ENCODE assay signal across 19 cellular contexts in the genomic region with DNA sequence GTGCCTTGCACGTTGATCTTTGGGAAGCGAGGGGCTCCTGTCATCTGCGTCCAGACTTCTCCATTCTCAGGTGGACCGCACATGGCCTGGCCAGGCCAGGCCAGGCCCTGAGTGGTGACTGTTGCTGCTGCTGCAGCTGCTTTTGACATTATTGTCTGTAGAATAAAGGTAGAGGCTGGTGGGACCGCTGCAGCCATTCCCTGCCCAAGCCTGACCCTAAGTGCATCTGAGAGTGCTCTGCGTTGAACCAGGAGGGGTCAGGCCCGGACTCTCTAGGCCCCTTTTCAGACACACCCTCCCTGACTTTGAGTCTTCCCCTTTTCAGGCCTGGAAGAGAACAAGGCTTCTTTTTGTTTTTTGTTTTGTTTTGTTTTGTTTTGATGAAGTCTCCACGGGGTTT. TPM values are rescaled to one million over a fixed set of nuclear protein-coding genes. Genes with fewer than 3 reads are reported as not detected.
DNase-seq lines count a peak whose midpoint lies in the region; ATAC-seq, FAIRE-seq and TF ChIP-seq lines count a peak whose summit lies in the region.
"Had no signal": no experiment of that assay in that cellular context is flagged by ENCODE, and none has a peak within 500 bp of the region (broad histone marks: within the 10 kb centered on the region; RNA-seq: fewer than 3 reads in every experiment).

No MANE protein-coding gene starts in this region.

- no peaks in the 10 kb centered on the region for H3K79me2 ChIP-seq in HepG2 (ENCODE audit: insufficient read depth, low read length)

- WGBS in HepG2 (ENCODE audit: low lambda C conversion rate), result 66% methylated on average over 3 of the region's 8 CpGs

- no peaks in the 10 kb centered on the region for H3K27me3 Mint-ChIP-seq in activated CD8-positive, alpha-beta memory T cell treated with anti-CD3 and anti-CD28 coated beads, Interleukin-2, amount 10 ng/mL, durations not matched to agents 7 days and 5 days
- H3K27me3 Mint-ChIP-seq: progenitor cell of endocrine pancreas; stimulated activated memory B cell treated with anti-CD40 and anti-IgM and Interleukin-4, amounts not matched to agents 10 μg/mL and 1 μg/mL and 100 μg/mL, for 72 hours had no signal

- CTCF ChIA-PET in Panc1 (lab: Charles Lee), result no interaction called here
- CTCF ChIA-PET in HepG2 (lab: Yijun Ruan, JAX; ENCODE audit: low intra/inter-chr PET ratio, low total read pairs), result no interaction called here
- CTCF ChIA-PET in activated CD8-positive, alpha-beta memory T cell treated with anti-CD3 and anti-CD28 coated beads, Interleukin-2, amount 10 ng/mL, durations not matched to agents 7 days and 5 days (lab: Charles Lee), result no interaction called here

- H3K36me3 Mint-ChIP-seq in activated CD8-positive, alpha-beta memory T cell treated with anti-CD3 and anti-CD28 coated beads, Interleukin-2, amount 10 ng/mL, durations not matched to agents 7 days and 5 days, result no peaks in the 10 kb centered on the region
- H3K36me3 Mint-ChIP-seq: stimulated activated memory B cell treated with anti-CD40 and anti-IgM and Interleukin-4, amounts not matched to agents 10 μg/mL and 1 μg/mL and 100 μg/mL, for 72 hours had no signal

- no peaks in the 10 kb centered on the region for H4K20me1 ChIP-seq in HepG2 (ENCODE audit: insufficient read depth, low read length)

- TF ChIP-seq POLR2A in HepG2 (IDR thresholded peaks at IDR 0.05; ENCODE audit: insufficient read depth in 1 of 2, low read depth in 2 of 2, low read length in 2 of 2), result no peak
- TF ChIP-seq POLR2A in gastrocnemius medialis (IDR thresholded peaks at IDR 0.05), result no peak

- 0 out of 2 replicates have a peak overlapping the region, but pooled peaks have one; percentile 1 for H3K27ac ChIP-seq in C4-2B
- H3K27ac ChIP-seq in Panc1 (ENCODE audit: low read length), result peak overlapping the region; percentile 70
- H3K27ac ChIP-seq in HepG2 (ENCODE audit: extremely low read length, insufficient read depth, low read length), result no peak overlapping the region
- peak overlapping the region in 3 of 4 donors; percentile 77 to 89 (median 82) for H3K27ac ChIP-seq in gastrocnemius medialis
- no peak overlapping the region for H3K27ac ChIP-seq in caudate nucleus (ENCODE audit: low read depth, low read length)

- H3K9me3 Mint-ChIP-seq in activated CD8-positive, alpha-beta memory T cell treated with anti-CD3 and anti-CD28 coated beads, Interleukin-2, amount 10 ng/mL, durations not matched to agents 7 days and 5 days (ENCODE audit: low read depth), result no peaks in the 10 kb centered on the region
- H3K9me3 Mint-ChIP-seq: stimulated activated memory B cell treated with anti-CD40 and anti-IgM and Interleukin-4, amounts not matched to agents 10 μg/mL and 1 μg/mL and 100 μg/mL, for 72 hours; T-helper 2 cell treated with Interferon-gamma antibody and Interleukin-4, amounts not matched to agents 5 μg/mL and 100 μg/mL, for 36 hours had no signal

- no peak for FAIRE-seq in HepG2 (lab: Jason Lieb, UNC)

- peaks cover 18% of the 10 kb centered on the region for H3K4me1 ChIP-seq in Panc1 (ENCODE audit: control insufficient read depth, insufficient read depth, low read length)
- peaks cover 53% of the 10 kb centered on the region for H3K4me1 ChIP-seq in HepG2 (ENCODE audit: insufficient read depth, low read length)
- peaks cover 21 to 29% of the 10 kb centered on the region in 2 donors for H3K4me1 ChIP-seq in gastrocnemius medialis

- H3K9ac ChIP-seq in HepG2 (ENCODE audit: insufficient read depth, low read depth, low read length), result no peak overlapping the region

- no peak overlapping the region for H3K4me2 ChIP-seq in HepG2 (ENCODE audit: low read depth, low read length)

- no peak overlapping the region for H2AFZ ChIP-seq in HepG2 (ENCODE audit: low read length)

- no peak overlapping the region for H3K4me3 Mint-ChIP-seq in activated CD8-positive, alpha-beta memory T cell treated with anti-CD3 and anti-CD28 coated beads, Interleukin-2, amount 10 ng/mL, durations not matched to agents 7 days and 5 days
- H3K4me3 Mint-ChIP-seq: stimulated activated memory B cell treated with anti-CD40 and anti-IgM and Interleukin-4, amounts not matched to agents 10 μg/mL and 1 μg/mL and 100 μg/mL, for 72 hours; T-helper 2 cell treated with Interferon-gamma antibody and Interleukin-4, amounts not matched to agents 5 μg/mL and 100 μg/mL, for 36 hours had no signal

- ATAC-seq in Panc1 (no peak), HepG2 (no peak), gastrocnemius medialis (no peak)
- no peak for ATAC-seq in activated CD8-positive, alpha-beta memory T cell treated with anti-CD3 and anti-CD28 coated beads, Interleukin-2, amount 10 ng/mL, durations not matched to agents 7 days and 5 days
- ATAC-seq: left lobe of liver; stimulated activated memory B cell treated with anti-CD40 and anti-IgM and Interleukin-4, amounts not matched to agents 10 μg/mL and 1 μg/mL and 100 μg/mL, for 72 hours had no signal

- no peak overlapping the region for H3K4me3 ChIP-seq in Panc1 (ENCODE audit: low read depth in 2 of 2, low read length in 2 of 2)
- H3K4me3 ChIP-seq in HepG2 (replicated peaks in 1 of 3; ENCODE audit: insufficient read depth in 1 of 3, low read depth in 2 of 3, low read length in 3 of 3), result no peak overlapping the region
- H3K4me3 ChIP-seq in gastrocnemius medialis, result no peak overlapping the region
- H3K4me3 ChIP-seq: adrenal gland, SJSA1 had no signal

- H3K36me3 ChIP-seq in Panc1 (ENCODE audit: control insufficient read depth, insufficient read depth, low read length), result no peaks in the 10 kb centered on the region
- no peaks in the 10 kb centered on the region for H3K36me3 ChIP-seq in HepG2 (replicated peaks in 1 of 2; ENCODE audit: control insufficient read depth in 1 of 2, insufficient read depth in 2 of 2, low read length in 2 of 2)
- H3K36me3 ChIP-seq in gastrocnemius medialis, result no peaks in the 10 kb centered on the region
- H3K36me3 ChIP-seq: adrenal gland, SJSA1 had no signal

- TF ChIP-seq EP300 in HepG2 (IDR thresholded peaks at IDR 0.05; ENCODE audit: low read depth in 2 of 2, low read length in 2 of 2), result no peak
- TF ChIP-seq EP300 in HepG2 (CRISPR knock-in tag; IDR thresholded peaks at IDR 0.05; ENCODE audit: borderline replicate concordance), result no peak

- H3K27ac Mint-ChIP-seq in activated CD8-positive, alpha-beta memory T cell treated with anti-CD3 and anti-CD28 coated beads, Interleukin-2, amount 10 ng/mL, durations not matched to agents 7 days and 5 days, result no peak overlapping the region
- H3K27ac Mint-ChIP-seq: progenitor cell of endocrine pancreas; stimulated activated memory B cell treated with anti-CD40 and anti-IgM and Interleukin-4, amounts not matched to agents 10 μg/mL and 1 μg/mL and 100 μg/mL, for 72 hours; T-helper 2 cell treated with Interferon-gamma antibody and Interleukin-4, amounts not matched to agents 5 μg/mL and 100 μg/mL, for 36 hours had no signal

- TF ChIP-seq CTCF in C4-2B (conservative IDR thresholded peaks at IDR 0.05), result no peak
- no peak for TF ChIP-seq CTCF in Panc1 (IDR thresholded peaks at IDR 0.05)
- no peak for TF ChIP-seq CTCF in HepG2 (CRISPR knock-in tag; IDR thresholded peaks at IDR 0.05)
- TF ChIP-seq CTCF in gastrocnemius medialis (IDR thresholded peaks at IDR 0.05 in 4 of 5, conservative IDR thresholded peaks at IDR 0.05 in 1 of 5), result no peak

- H3K27me3 ChIP-seq in Panc1 (ENCODE audit: control insufficient read depth, insufficient read depth, low read length) (no peaks in the 10 kb centered on the region), HepG2 (ENCODE audit: control insufficient read depth in 1 of 2, insufficient read depth in 2 of 2, low read length in 2 of 2) (no peaks in the 10 kb centered on the region), gastrocnemius medialis (no peaks in the 10 kb centered on the region)
- H3K27me3 ChIP-seq: adrenal gland, SJSA1 had no signal

- POLR2A ChIA-PET in Panc1 (lab: Charles Lee) (no interaction called here), HepG2 (lab: Yijun Ruan, JAX) (no interaction called here)

- in situ Hi-C loops in Panc1 (cut with HindIII; ENCODE audit: low pct_unique_long_range_greater_than_20kb, low sequenced_read_pairs), result no loop called here
- in situ Hi-C loops in HepG2 (cut with HindIII; ENCODE audit: extremely low pct_ligation_motif_present, low pct_unique_long_range_greater_than_20kb), result no loop called here
- in situ Hi-C loops in gastrocnemius medialis (cut with MboI; ENCODE audit: low sequenced_read_pairs in 4 of 4), result no loop called here

- no peak for TF ChIP-seq RAD21 in HepG2 (CRISPR knock-in tag; IDR thresholded peaks at IDR 0.05)

- H3K9me3 ChIP-seq in Panc1 (ENCODE audit: control insufficient read depth, insufficient read depth, low read depth, low read length), result no peaks in the 10 kb centered on the region
- H3K9me3 ChIP-seq in HepG2 (ENCODE audit: low read length), result no peaks in the 10 kb centered on the region
- H3K9me3 ChIP-seq in gastrocnemius medialis, result no peaks in the 10 kb centered on the region
- H3K9me3 ChIP-seq: adrenal gland, SJSA1 had no signal

- DNase-seq in Panc1 (ENCODE audit: low read depth, low spot score) (no peak), HepG2 (ENCODE audit: low spot score) (no peak), gastrocnemius medialis (no peak), RKO (ENCODE audit: low spot score) (no peak), caudate nucleus (lab: John Stamatoyannopoulos, UW) (no peak), NCI-H774 (lab: John Stamatoyannopoulos, UW) (no peak)
- no peak for DNase-seq in activated CD8-positive, alpha-beta memory T cell treated with anti-CD3 and anti-CD28 coated beads, Interleukin-2, amount 10 ng/mL, durations not matched to agents 7 days and 5 days
- DNase-seq: activated CD4-positive, alpha-beta T cell treated with anti-CD3 and anti-CD28 coated beads for 1 hour; adrenal gland; cerebellar nuclear complex; COR-L47; NCI-H1694 treated with DMSO at 0.1 percent for 48 hours; NCI-H446 had no signal

- intact Hi-C loops in Panc1 (cut with micrococcal nuclease; ENCODE audit: unreplicated experiment) (loop anchor here (10.0 kb wide), 1 partner anchor 221 kb away; no protein-coding TSS in a partner anchor), HepG2 (cut with micrococcal nuclease; ENCODE audit: unreplicated experiment) (no loop called here), gastrocnemius medialis (cut with DNase I; ENCODE audit: low total_unique reads) (no loop called here)

- peaks cover 15% of the 10 kb centered on the region for H3K4me1 Mint-ChIP-seq in activated CD8-positive, alpha-beta memory T cell treated with anti-CD3 and anti-CD28 coated beads, Interleukin-2, amount 10 ng/mL, durations not matched to agents 7 days and 5 days

- no TSS peak for BruUV-seq in Panc1 (replicated peaks; lab: Mats Ljungman, UMichigan)
- no TSS peak for BruUV-seq in HepG2 (replicated peaks; lab: Mats Ljungman, UMichigan)

RNA-seq across cellular contexts. Expression of gene FLNB, which starts 54.7 kb away (rescaled TPM):
- total RNA-seq in Panc1 (2021; ENCODE audit: unreplicated experiment), result 309 TPM
- polyA plus RNA-seq in Panc1 (2012; ENCODE audit: insufficient read length), result 366 TPM
- 48.8 and 130 TPM in 2 replicates for total RNA-seq in HepG2 (2016; rRNA removed; fragmentation: Illumina TruSeq; extraction: Trizol)
- 13.1 and 13.3 TPM in 2 replicates for total RNA-seq in HepG2 (2016; cell fraction: cytosol; rRNA removed; fragmentation: Illumina TruSeq; extraction: Trizol; ENCODE audit: low read depth)
- total RNA-seq in HepG2 (2016; cell fraction: insoluble cytoplasmic fraction; rRNA removed; fragmentation: Illumina TruSeq; extraction: Trizol), result 39.2 and 136 TPM in 2 replicates
- total RNA-seq in HepG2 (2016; cell fraction: membrane; rRNA removed; fragmentation: Illumina TruSeq; extraction: Trizol), result 18.9 and 22.5 TPM in 2 replicates
- total RNA-seq in HepG2 (2016; cell fraction: nucleus; rRNA removed; fragmentation: Illumina TruSeq; extraction: Trizol), result 211 and 228 TPM in 2 replicates
- polyA plus RNA-seq in HepG2 (2011; rRNA removed), result 106 and 126 TPM in 2 replicates
- polyA plus RNA-seq in HepG2 (2011; cell fraction: cytosol; rRNA removed), result 92.4 and 98.4 TPM in 2 replicates
- 739 and 796 TPM in 2 replicates for polyA plus RNA-seq in HepG2 (2011; cell fraction: nucleus; rRNA removed)
- 198 and 216 TPM in 2 replicates for polyA plus RNA-seq in HepG2 (2012)
- 8.9 and 9.6 TPM in 2 replicates for polyA plus RNA-seq in HepG2 (2016; cell fraction: cytosol; fragmentation: Illumina TruSeq; extraction: Trizol; ENCODE audit: low read depth)
- 41.9 and 44.7 TPM in 2 replicates for polyA plus RNA-seq in HepG2 (2016; cell fraction: insoluble cytoplasmic fraction; fragmentation: Illumina TruSeq; extraction: Trizol; ENCODE audit: low read depth)
- polyA plus RNA-seq in HepG2 (2016; cell fraction: membrane; fragmentation: Illumina TruSeq; extraction: Trizol; ENCODE audit: low read depth), result 15.4 and 16.3 TPM in 2 replicates
- 270 and 279 TPM in 2 replicates for polyA plus RNA-seq in HepG2 (2016; cell fraction: nucleus; fragmentation: Illumina TruSeq; extraction: Trizol; ENCODE audit: insufficient read depth, low read depth)
- polyA minus RNA-seq in HepG2 (2011; rRNA and poly(A)+ RNA removed; ENCODE audit: low replicate concordance), result 277 and 558 TPM in 2 replicates
- polyA minus RNA-seq in HepG2 (2011; cell fraction: cytosol; rRNA and poly(A)+ RNA removed), result 259 and 274 TPM in 2 replicates
- 831 and 1,056 TPM in 2 replicates for polyA minus RNA-seq in HepG2 (2011; cell fraction: nucleus; rRNA and poly(A)+ RNA removed)
- total RNA-seq in gastrocnemius medialis, result 10 to 100 TPM; 10.9 to 21.5 (median 12.0) TPM
- 10 to 100 TPM in 1 of 2 experiments, 1 to 10 TPM in 1; 9.8 to 13.2 TPM for total RNA-seq in activated CD8-positive, alpha-beta memory T cell treated with anti-CD3 and anti-CD28 coated beads, Interleukin-2, amount 10 ng/mL, durations not matched to agents 7 days and 5 days

Comparison
In these comparisons a context has a peak if more than half of its experiments do, and no peak if none do; other contexts are left out.
1. H3K27ac ChIP-seq: peak in C4-2B (single experiment), Panc1 (single experiment) and gastrocnemius medialis (3 of 4); none in HepG2 (single experiment) and caudate nucleus (single experiment).